13 cellular contexts compared by ENCODE assay signal in the genomic region with DNA sequence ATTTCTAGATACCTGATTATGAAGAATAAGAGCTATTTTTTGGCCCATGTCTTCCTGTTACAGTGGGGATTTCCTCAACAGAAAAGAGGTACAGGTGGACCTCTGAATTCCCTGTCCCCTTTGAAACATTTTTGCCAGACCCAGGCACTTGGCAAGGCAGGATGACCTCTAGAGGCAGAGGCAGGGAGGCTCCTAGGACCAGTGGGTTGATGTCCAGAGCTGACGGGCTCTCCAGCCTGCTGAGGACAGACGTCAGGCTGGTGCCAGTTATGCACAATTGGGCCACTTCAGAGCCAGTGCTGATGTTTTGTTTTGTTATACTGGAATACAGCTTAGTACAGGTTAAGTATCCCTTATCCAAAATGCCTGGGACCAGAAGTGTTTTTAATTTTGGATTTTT. TPM values are rescaled to one million over a fixed set of nuclear protein-coding genes. Genes with fewer than 3 reads are reported as not detected.
DNase-seq lines count a peak whose midpoint lies in the region; ATAC-seq, FAIRE-seq and TF ChIP-seq lines count a peak whose summit lies in the region.
"Had no signal": no experiment of that assay in that cellular context is flagged by ENCODE, and none has a peak within 500 bp of the region (broad histone marks: within the 10 kb centered on the region; RNA-seq: fewer than 3 reads in every experiment).

No MANE protein-coding gene starts in this region.

- DNase-seq in astrocyte (ENCODE audit: low read depth) (no peak), heart left ventricle (peak in 1 of 5 donors; percentile 70), osteocyte (ENCODE audit: extremely low spot score, unreplicated experiment) (no peak), NCI-H2227 (lab: John Stamatoyannopoulos, UW; ENCODE audit: unreplicated experiment) (no peak), HuH-7 (ENCODE audit: low spot score) (no peak)
- DNase-seq in activated CD4-positive, alpha-beta T cell treated with anti-CD3 and anti-CD28 coated beads for 1 hour: no peak
- DNase-seq: activated naive CD4-positive, alpha-beta T cell treated with anti-CD3 and anti-CD28 coated beads for 36 hours; BE2C; NCI-H1436; stimulated activated CD4-positive, alpha-beta T cell treated with anti-CD3 and anti-CD28 coated beads, Interleukin-4, amount 100 ng/mL, for 4 hours had no signal

- H3K27me3 Mint-ChIP-seq in astrocyte (ENCODE audit: low read depth, unreplicated experiment): no peaks in the 10 kb centered on the region
- no peaks in the 10 kb centered on the region for H3K27me3 Mint-ChIP-seq in osteocyte (ENCODE audit: unreplicated experiment)

- H3K9me3 Mint-ChIP-seq in astrocyte (ENCODE audit: unreplicated experiment): no peaks in the 10 kb centered on the region
- H3K9me3 Mint-ChIP-seq in osteocyte (ENCODE audit: unreplicated experiment): no peaks in the 10 kb centered on the region
- H3K9me3 Mint-ChIP-seq: activated naive CD4-positive, alpha-beta T cell treated with anti-CD3 and anti-CD28 coated beads for 36 hours had no signal

- H3K4me2 ChIP-seq in astrocyte (ENCODE audit: low read length): peak overlapping the region; percentile 79

- no peak overlapping the region for H2AFZ ChIP-seq in ACC112 (ENCODE audit: low read length, unreplicated experiment)
- H2AFZ ChIP-seq in astrocyte (ENCODE audit: low read depth, low read length): no peak overlapping the region

- TF ChIP-seq CTCF in astrocyte (IDR thresholded peaks at IDR 0.05; ENCODE audit: insufficient read depth, low read depth, low read length) (peak; percentile 5), heart left ventricle (IDR thresholded peaks at IDR 0.05) (peak in 5 of 12 donors; percentile 10 to 28 (median 24)), osteocyte (IDR thresholded peaks at IDR 0.05) (no peak)

- H3K4me3 Mint-ChIP-seq in astrocyte (ENCODE audit: unreplicated experiment) (no peak overlapping the region), osteocyte (ENCODE audit: unreplicated experiment) (no peak overlapping the region)
- H3K4me3 Mint-ChIP-seq: activated naive CD4-positive, alpha-beta T cell treated with anti-CD3 and anti-CD28 coated beads for 36 hours had no signal

- H3K4me1 ChIP-seq in ACC112 (ENCODE audit: control insufficient read depth, insufficient read depth, low read length, unreplicated experiment) (peaks cover 98% of the 10 kb centered on the region), astrocyte (ENCODE audit: insufficient read depth, low read length) (peaks cover 84% of the 10 kb centered on the region), heart left ventricle (peaks cover 58 to 100% (median 98%) of the 10 kb centered on the region in 12 donors)

- 6 to 18% (median 16%) methylated on average over 2 of the region's 2 CpGs for WGBS in heart left ventricle, 4 donors

- H3K4me3 ChIP-seq in ACC112 (ENCODE audit: low read depth, low read length) (peak overlapping the region; percentile 62; the same call in 1 of the 2 replicates), astrocyte (ENCODE audit: insufficient read depth, low read depth, low read length) (peak overlapping the region; percentile 13), heart left ventricle (peak overlapping the region in 9 of 12 donors; percentile 0 to 30 (median 18))

- peaks cover 96% of the 10 kb centered on the region for H4K20me1 ChIP-seq in astrocyte (ENCODE audit: insufficient read depth, low read length)

- no peak for FAIRE-seq in astrocyte (lab: Jason Lieb, UNC)

- intact Hi-C loops in heart left ventricle (cut with DNase I): no loop called here

- H3K36me3 ChIP-seq in ACC112 (ENCODE audit: insufficient read depth, low read length) (peaks cover 29% of the 10 kb centered on the region), astrocyte (ENCODE audit: insufficient read depth, low read length) (peaks cover 42% of the 10 kb centered on the region), heart left ventricle (peaks cover 0 to 42% (median 14%) of the 10 kb centered on the region in 9 donors)
- H3K36me3 ChIP-seq: BE2C had no signal

- peak overlapping the region; percentile 62 for H3K9ac ChIP-seq in astrocyte (ENCODE audit: low read length)

- ATAC-seq in heart left ventricle (peak in 3 of 4 donors; percentile 21 to 40 (median 35)), GM21360 (IDR thresholded peaks at IDR 0.05; ENCODE audit: unreplicated experiment) (no peak)

- H3K27ac ChIP-seq in ACC112 (ENCODE audit: low read depth, low read length) (peak overlapping the region; percentile 98), astrocyte (ENCODE audit: low read depth, low read length) (peak overlapping the region; percentile 69), heart left ventricle (peak overlapping the region; percentile 81 to 100 (median 98))

- H3K79me2 ChIP-seq in ACC112 (ENCODE audit: control insufficient read depth, insufficient read depth, low read length, unreplicated experiment) (peaks cover 99% of the 10 kb centered on the region), astrocyte (ENCODE audit: insufficient read depth, low read length) (peaks cover 100% of the 10 kb centered on the region)

- H3K27me3 ChIP-seq in ACC112 (ENCODE audit: insufficient read depth, low read length): no peaks in the 10 kb centered on the region
- no peaks in the 10 kb centered on the region for H3K27me3 ChIP-seq in astrocyte (ENCODE audit: insufficient read depth, low read length)
- no peaks in the 10 kb centered on the region for H3K27me3 ChIP-seq in heart left ventricle
- H3K27me3 ChIP-seq: BE2C had no signal

- no peaks in the 10 kb centered on the region for H3K9me3 ChIP-seq in astrocyte (ENCODE audit: insufficient read depth, low read depth, low read length)
- H3K9me3 ChIP-seq in heart left ventricle: no peaks in the 10 kb centered on the region
- H3K9me3 ChIP-seq: BE2C had no signal

- H3K36me3 Mint-ChIP-seq in astrocyte (ENCODE audit: low read depth, unreplicated experiment) (peaks cover 18% of the 10 kb centered on the region), osteocyte (ENCODE audit: unreplicated experiment) (peaks cover 35% of the 10 kb centered on the region)

- no peak for TF ChIP-seq POLR2A in heart left ventricle (IDR thresholded peaks at IDR 0.05)

- H3K27ac Mint-ChIP-seq in astrocyte (ENCODE audit: unreplicated experiment): peak overlapping the region; percentile 89
- H3K27ac Mint-ChIP-seq in osteocyte (ENCODE audit: unreplicated experiment): peak overlapping the region; percentile 89
- H3K27ac Mint-ChIP-seq: activated naive CD4-positive, alpha-beta T cell treated with anti-CD3 and anti-CD28 coated beads for 36 hours had no signal

- peaks cover 94% of the 10 kb centered on the region for H3K4me1 Mint-ChIP-seq in astrocyte (ENCODE audit: low read depth, unreplicated experiment)
- H3K4me1 Mint-ChIP-seq in osteocyte (ENCODE audit: unreplicated experiment): peaks cover 93% of the 10 kb centered on the region

RNA-seq across cellular contexts. Expression of a gene that starts 18.5 kb away (rescaled TPM):
- total RNA-seq in astrocyte (not detected in 2 replicates), heart left ventricle (under 1 TPM in 1 of 9 donors, not detected in 8; 0.40 TPM), osteocyte (0.35 TPM in 1 of 2 replicates, not detected in the other)
- not detected for polyA plus RNA-seq in heart left ventricle
- total RNA-seq: activated naive CD4-positive, alpha-beta T cell treated with anti-CD3 and anti-CD28 coated beads for 36 hours; T-helper 1 cell treated with Interleukin-12 subunit alpha and Interleukin-12 subunit beta and Interleukin-4 antibody, amounts not matched to agents 30 ng/mL and 1 ng/mL, for 36 hours had no signal
